In the genomic region with DNA sequence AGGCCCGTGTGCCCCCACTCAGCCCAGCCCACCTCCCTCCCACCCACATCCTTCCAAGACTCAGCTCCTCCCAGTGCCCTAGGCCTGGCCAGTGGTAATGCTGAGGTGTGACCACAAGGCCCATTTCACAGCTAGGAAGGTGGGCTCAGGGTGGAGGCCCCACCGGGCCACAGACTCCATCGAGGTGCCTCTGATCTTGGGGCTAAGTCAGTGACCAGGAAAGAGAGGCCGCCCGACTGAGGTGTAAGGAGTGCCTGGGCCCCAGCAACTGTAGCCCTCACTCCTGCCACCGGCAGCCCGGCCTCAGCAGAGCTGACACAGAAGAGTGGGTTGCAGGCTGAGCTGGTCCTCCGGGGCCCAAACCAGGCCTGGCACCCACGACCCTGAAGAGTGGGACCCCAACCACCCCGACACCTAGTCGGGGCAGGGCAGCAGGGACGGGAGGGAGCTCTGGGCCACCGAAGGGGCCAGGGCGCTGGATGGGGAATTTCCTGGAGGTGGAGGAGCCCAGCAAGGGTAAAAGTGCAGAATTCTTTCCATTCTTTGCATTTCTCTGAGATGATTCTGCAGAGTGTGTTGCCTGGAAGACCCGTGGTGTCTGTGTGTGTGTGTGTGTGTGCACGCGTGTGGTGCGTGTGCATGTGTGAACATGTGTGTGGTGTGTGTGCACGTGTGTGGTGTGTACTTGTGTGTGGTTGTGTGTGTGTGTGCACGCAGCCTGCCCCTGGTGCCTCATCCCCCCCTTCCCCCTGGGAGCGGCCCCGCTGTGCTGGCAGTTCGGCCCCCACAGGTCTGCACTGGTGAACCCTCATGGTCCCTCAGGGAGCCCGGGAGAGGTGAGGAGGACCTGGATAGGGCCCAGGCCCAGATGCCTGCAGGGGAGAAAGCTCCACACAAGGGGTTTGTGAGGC, we compare ENCODE assay signal across 1 cellular context.
TF ChIP-seq lines count a peak whose summit lies in the region.

No MANE protein-coding gene starts in this region.

TF ChIP-seq in HepG2, 621 proteins besides CTCF, POLR2A, EP300 and RAD21 (continued from another document and continues in another):
- TF ChIP-seq ZNF407 (CRISPR knock-in tag; IDR thresholded peaks at IDR 0.05; ENCODE audit: not compliant biosample characterization) (no peak), DRAP1 (CRISPR knock-in tag; IDR thresholded peaks at IDR 0.05) (no peak), NR2F6 (IDR thresholded peaks at IDR 0.05) (peak; percentile 66), NR2F6 (CRISPR knock-in tag; IDR thresholded peaks at IDR 0.05) (peak; percentile 59), ZNF317 (CRISPR knock-in tag; IDR thresholded peaks at IDR 0.05) (0 out of 2 replicates have a peak, but pooled peaks have one; percentile 39), ZSCAN22 (CRISPR knock-in tag; IDR thresholded peaks at IDR 0.05) (no peak), ZNF101 (CRISPR knock-in tag; IDR thresholded peaks at IDR 0.05; ENCODE audit: borderline replicate concordance, low read depth) (no peak), ZFAT (CRISPR knock-in tag; conservative IDR thresholded peaks at IDR 0.05) (no peak), TERF1 (CRISPR knock-in tag; IDR thresholded peaks at IDR 0.05) (no peak), ZNF703 (CRISPR knock-in tag; IDR thresholded peaks at IDR 0.05; ENCODE audit: borderline replicate concordance) (no peak; the same call in 1 of the 2 replicates), ZNF589 (CRISPR knock-in tag; conservative IDR thresholded peaks at IDR 0.05) (no peak), YEATS2 (CRISPR knock-in tag; IDR thresholded peaks at IDR 0.05; ENCODE audit: borderline replicate concordance) (peak; percentile 39; the same call in 1 of the 2 replicates), MIER3 (CRISPR knock-in tag; IDR thresholded peaks at IDR 0.05; ENCODE audit: borderline replicate concordance) (peak; percentile 60; the same call in 1 of the 2 replicates), ZNF296 (CRISPR knock-in tag; conservative IDR thresholded peaks at IDR 0.05) (no peak), ASH2L (IDR thresholded peaks at IDR 0.05; ENCODE audit: insufficient read length, low read depth, low read length) (no peak), ZNF18 (CRISPR knock-in tag; IDR thresholded peaks at IDR 0.05; ENCODE audit: insufficient replicate concordance) (peak; percentile 87), ZBTB4 (CRISPR knock-in tag; IDR thresholded peaks at IDR 0.05; ENCODE audit: borderline replicate concordance) (peak; percentile 77), ZBTB37 (CRISPR knock-in tag; IDR thresholded peaks at IDR 0.05) (no peak), ZNF550 (CRISPR knock-in tag; IDR thresholded peaks at IDR 0.05; ENCODE audit: borderline replicate concordance) (peak; percentile 30; the same call in 1 of the 2 replicates), ZNF383 (CRISPR knock-in tag; IDR thresholded peaks at IDR 0.05; ENCODE audit: borderline replicate concordance) (no peak), ATF1 (CRISPR knock-in tag; IDR thresholded peaks at IDR 0.05) (no peak), GATAD2A (CRISPR knock-in tag; IDR thresholded peaks at IDR 0.05) (peak; percentile 72), ZMAT3 (CRISPR knock-in tag; conservative IDR thresholded peaks at IDR 0.05) (peak; percentile 86), ZNF766 (CRISPR knock-in tag; IDR thresholded peaks at IDR 0.05; ENCODE audit: borderline replicate concordance) (no peak), ZFP62 (CRISPR knock-in tag; IDR thresholded peaks at IDR 0.05) (no peak), MBD4 (IDR thresholded peaks at IDR 0.05; ENCODE audit: borderline replicate concordance, low read length) (no peak), ZFX (CRISPR knock-in tag; IDR thresholded peaks at IDR 0.05; ENCODE audit: low read depth) (peak; percentile 73), PCBP2 (optimal IDR thresholded peaks at IDR 0.05; ENCODE audit: low read depth, low read length, poor library complexity, severe bottlenecking) (no peak), SAFB2 (CRISPR knock-in tag; IDR thresholded peaks at IDR 0.05; ENCODE audit: borderline replicate concordance, low read depth) (no peak; the same call in 1 of the 2 replicates), ZNF331 (CRISPR knock-in tag; IDR thresholded peaks at IDR 0.05) (0 out of 2 replicates have a peak, but pooled peaks have one; percentile 27), NFE2L1 (CRISPR knock-in tag; IDR thresholded peaks at IDR 0.05; ENCODE audit: borderline replicate concordance) (no peak), MED13 (CRISPR knock-in tag; IDR thresholded peaks at IDR 0.05) (peak; percentile 42; the same call in 1 of the 2 replicates), RBM22 (optimal IDR thresholded peaks at IDR 0.05; ENCODE audit: low read length) (no peak), ZNF224 (CRISPR knock-in tag; IDR thresholded peaks at IDR 0.05) (0 out of 2 replicates have a peak, but pooled peaks have one; percentile 57), ZNF256 (CRISPR knock-in tag; conservative IDR thresholded peaks at IDR 0.05) (0 out of 2 replicates have a peak, but pooled peaks have one; percentile 43), ZNF207 (IDR thresholded peaks at IDR 0.05; ENCODE audit: borderline replicate concordance) (no peak), AHR (CRISPR knock-in tag; IDR thresholded peaks at IDR 0.05) (no peak; the same call in 1 of the 2 replicates), ZNF326 (CRISPR knock-in tag; IDR thresholded peaks at IDR 0.05; ENCODE audit: borderline replicate concordance) (no peak)
- TF ChIP-seq, protein P1, sequence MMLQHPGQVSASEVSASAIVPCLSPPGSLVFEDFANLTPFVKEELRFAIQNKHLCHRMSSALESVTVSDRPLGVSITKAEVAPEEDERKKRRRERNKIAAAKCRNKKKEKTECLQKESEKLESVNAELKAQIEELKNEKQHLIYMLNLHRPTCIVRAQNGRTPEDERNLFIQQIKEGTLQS (CRISPR knock-in tag; IDR thresholded peaks at IDR 0.05): peak; percentile 87
- TF ChIP-seq, protein P2, sequence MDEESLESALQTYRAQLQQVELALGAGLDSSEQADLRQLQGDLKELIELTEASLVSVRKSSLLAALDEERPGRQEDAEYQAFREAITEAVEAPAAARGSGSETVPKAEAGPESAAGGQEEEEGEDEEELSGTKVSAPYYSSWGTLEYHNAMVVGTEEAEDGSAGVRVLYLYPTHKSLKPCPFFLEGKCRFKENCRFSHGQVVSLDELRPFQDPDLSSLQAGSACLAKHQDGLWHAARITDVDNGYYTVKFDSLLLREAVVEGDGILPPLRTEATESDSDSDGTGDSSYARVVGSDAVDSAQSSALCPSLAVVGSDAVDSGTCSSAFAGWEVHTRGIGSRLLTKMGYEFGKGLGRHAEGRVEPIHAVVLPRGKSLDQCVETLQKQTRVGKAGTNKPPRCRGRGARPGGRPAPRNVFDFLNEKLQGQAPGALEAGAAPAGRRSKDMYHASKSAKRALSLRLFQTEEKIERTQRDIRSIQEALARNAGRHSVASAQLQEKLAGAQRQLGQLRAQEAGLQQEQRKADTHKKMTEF (CRISPR knock-in tag; IDR thresholded peaks at IDR 0.05): 0 out of 2 replicates have a peak, but pooled peaks have one; percentile 31
